In the genomic region with DNA sequence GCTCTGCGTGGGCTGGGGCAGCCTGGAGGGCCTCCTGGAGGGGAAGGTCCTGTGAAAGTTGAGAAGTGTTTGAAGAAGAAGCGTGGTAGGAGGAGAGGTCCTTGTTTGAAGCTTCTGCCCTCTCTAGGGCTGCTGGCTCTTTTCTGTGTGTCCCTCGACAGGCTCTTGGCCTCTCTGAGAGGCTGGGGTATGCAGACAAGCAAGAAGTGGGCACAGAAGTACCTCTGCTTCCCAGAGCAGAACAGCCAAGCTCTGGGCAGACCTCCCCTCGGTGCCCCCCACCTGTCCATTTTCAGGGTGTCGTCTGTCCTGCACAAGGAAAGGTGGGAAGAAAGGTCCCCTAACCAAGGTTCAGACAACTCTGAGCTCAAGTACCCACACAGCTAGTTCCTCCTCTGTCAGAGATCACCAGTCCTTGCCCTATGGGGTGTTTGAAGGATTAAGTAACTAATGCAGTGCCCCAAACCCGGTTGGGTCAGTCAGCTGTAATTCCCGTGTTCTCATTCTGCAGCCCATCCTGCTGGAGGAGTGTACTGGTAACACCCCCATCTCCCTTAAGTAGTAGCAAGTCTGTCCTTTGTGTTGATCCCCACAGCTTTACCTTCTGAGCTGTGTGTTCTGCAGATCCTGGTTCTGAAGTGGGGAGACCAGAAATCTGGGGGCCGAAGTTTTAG, we compare ENCODE assay signal across 9 cellular contexts. TPM values are rescaled to one million over a fixed set of nuclear protein-coding genes. Genes with fewer than 3 reads are reported as not detected.
DNase-seq lines count a peak whose midpoint lies in the region; ATAC-seq, FAIRE-seq and TF ChIP-seq lines count a peak whose summit lies in the region.
"Had no signal": no experiment of that assay in that cellular context is flagged by ENCODE, and none has a peak within 500 bp of the region (broad histone marks: within the 10 kb centered on the region; RNA-seq: fewer than 3 reads in every experiment).

No MANE protein-coding gene starts in this region.

- WGBS in A549 (ENCODE audit: missing lambda C conversion rate), result 55% methylated on average over 8 of the region's 8 CpGs

- H3K9me3 Mint-ChIP-seq in activated T-helper 17 cell treated with anti-CD3 and anti-CD28 coated beads, Interleukin-2, amount 50 U/mL, for 72 hours, result no peaks in the 10 kb centered on the region

- no peaks in the 10 kb centered on the region for H3K27me3 ChIP-seq in mononuclear cell (ENCODE audit: insufficient read depth, low read length)

- no peak for TF ChIP-seq CTCF in A549 (IDR thresholded peaks at IDR 0.05)

- POLR2A ChIA-PET in A549 (lab: Yijun Ruan, JAX), result no interaction called here

- H3K36me3 Mint-ChIP-seq in activated T-helper 17 cell treated with anti-CD3 and anti-CD28 coated beads, Interleukin-2, amount 50 U/mL, for 72 hours (ENCODE audit: low read depth), result peaks cover 89% of the 10 kb centered on the region

- H3K9me3 ChIP-seq in A549 (no peaks in the 10 kb centered on the region), mononuclear cell (ENCODE audit: low read depth, low read length) (no peaks in the 10 kb centered on the region)

- DNase-seq in A549 (ENCODE audit: low read depth in 1 of 2, low spot score in 1 of 2) (no peak), A172 (ENCODE audit: low spot score) (no peak), ecto neural progenitor cell (ENCODE audit: low spot score) (no peak), HUDEP-2 (lab: John Stamatoyannopoulos, UW; ENCODE audit: unreplicated experiment in 76 of 76) (no peak), NCI-H2196 treated with DMSO at 0.1 percent for 48 hours (lab: John Stamatoyannopoulos, UW; ENCODE audit: unreplicated experiment) (no peak)

- no peaks in the 10 kb centered on the region for H3K27me3 Mint-ChIP-seq in activated T-helper 17 cell treated with anti-CD3 and anti-CD28 coated beads, Interleukin-2, amount 50 U/mL, for 72 hours

- TF ChIP-seq POLR2A in A549 (IDR thresholded peaks at IDR 0.05; ENCODE audit: low read length), result no peak
- TF ChIP-seq POLR2A in GM19099 (IDR thresholded peaks at IDR 0.05; ENCODE audit: extremely low read depth, insufficient read length, low read depth), result peak; percentile 55

- no peak for TF ChIP-seq EP300 in A549 (IDR thresholded peaks at IDR 0.05)

- H3K27ac Mint-ChIP-seq in activated T-helper 17 cell treated with anti-CD3 and anti-CD28 coated beads, Interleukin-2, amount 50 U/mL, for 72 hours, result peak overlapping the region; percentile 89

- no peak overlapping the region for H3K4me2 ChIP-seq in A549

- H3K4me3 ChIP-seq in A549 (no peak overlapping the region), mononuclear cell (ENCODE audit: low read length) (peak overlapping the region; percentile 47)

- H3K4me1 ChIP-seq in A549 (peaks cover 29% of the 10 kb centered on the region), mononuclear cell (ENCODE audit: insufficient read depth, low read length) (peaks cover 98% of the 10 kb centered on the region)

- ATAC-seq in A549, result peak; percentile 14 to 20; a peak in 3 of 6 replicates
- no peak for ATAC-seq in activated T-helper 17 cell treated with anti-CD3 and anti-CD28 coated beads, Interleukin-2, amount 50 U/mL, for 72 hours (replicated peaks)

- 0 out of 6 replicates have a peak overlapping the region, but pooled peaks of 1 of the 2 experiments have one; percentile 30 for H3K27ac ChIP-seq in A549

- no peak for FAIRE-seq in A549 (lab: Jason Lieb, UNC)

- H3K4me3 Mint-ChIP-seq in activated T-helper 17 cell treated with anti-CD3 and anti-CD28 coated beads, Interleukin-2, amount 50 U/mL, for 72 hours, result peak overlapping the region; percentile 84

- peaks cover 46% of the 10 kb centered on the region for H3K4me1 Mint-ChIP-seq in activated T-helper 17 cell treated with anti-CD3 and anti-CD28 coated beads, Interleukin-2, amount 50 U/mL, for 72 hours

- no peak for TF ChIP-seq RAD21 in A549 (conservative IDR thresholded peaks at IDR 0.05 in 1 of 2, IDR thresholded peaks at IDR 0.05 in 1 of 2)

- CTCF ChIA-PET in A549 (lab: Yijun Ruan, JAX), result interaction anchor here (0.6 to 66.7 kb wide), 9 partner anchors 3 to 177 kb away, joined by 3 to 1908 read pairs (median 3); partner anchors contain the start of genes CPLX3, CSK, LMAN1L and ULK3

TF ChIP-seq in A549, 52 proteins besides CTCF, POLR2A, EP300 and RAD21:
- TF ChIP-seq MYC (IDR thresholded peaks at IDR 0.05; ENCODE audit: borderline replicate concordance, low read length), result no peak

RNA-seq across cellular contexts. Expression of gene CSK, which starts 6.3 kb away (rescaled TPM):
- polyA plus RNA-seq in A549 (2011; rRNA removed) (17.8 and 22.2 TPM in 2 replicates), A549 (2017; fragmentation: RNase III; extraction: RNeasy Plus Mini Kit Qiagen cat#74134 plus additional on column Dnase treatment) (56.7 to 63.0 TPM (median 61.6 TPM) in 3 replicates)
- polyA plus RNA-seq in A549 (2012; cell fraction: cytosol; rRNA removed), result 55.3 and 62.7 TPM in 2 replicates
- 86.8 and 128 TPM in 2 replicates for polyA plus RNA-seq in A549 (2012; cell fraction: nucleus; rRNA removed)
- 42.9 and 46.8 TPM in 2 replicates for polyA minus RNA-seq in A549 (2011; rRNA and poly(A)+ RNA removed)
- total RNA-seq in activated T-helper 17 cell treated with anti-CD3 and anti-CD28 coated beads, Interleukin-2, amount 50 U/mL, for 72 hours, result 100 to 1,000 TPM; 176 to 316 TPM
- 84.8 TPM for total RNA-seq in mononuclear cell
- 28.3 and 29.8 TPM in 2 replicates for total RNA-seq in A172 (2014; rRNA removed; shearing (Covaris generic))

RNA-seq across cellular contexts. Expression of gene LMAN1L, which starts 24.5 kb away (rescaled TPM):
- polyA plus RNA-seq in A549 (2011; rRNA removed) (not detected in 2 replicates), A549 (2017; fragmentation: RNase III; extraction: RNeasy Plus Mini Kit Qiagen cat#74134 plus additional on column Dnase treatment) (not detected in 3 replicates)
- not detected in 2 replicates for polyA plus RNA-seq in A549 (2012; cell fraction: cytosol; rRNA removed)
- 0.16 and 0.47 TPM in 2 replicates for polyA plus RNA-seq in A549 (2012; cell fraction: nucleus; rRNA removed)
- 0.08 TPM in 1 of 2 replicates, not detected in the other for polyA minus RNA-seq in A549 (2011; rRNA and poly(A)+ RNA removed)
- total RNA-seq in activated T-helper 17 cell treated with anti-CD3 and anti-CD28 coated beads, Interleukin-2, amount 50 U/mL, for 72 hours, result 1 to 10 TPM in 1 of 2 donors, under 1 TPM in 1; 0.82 to 1.6 TPM
- 0.21 TPM for total RNA-seq in mononuclear cell
- not detected in 2 replicates for total RNA-seq in A172 (2014; rRNA removed; shearing (Covaris generic))
- total RNA-seq: M059J had no signal

RNA-seq across cellular contexts. Expression of gene CPLX3, which starts 38.2 kb away (rescaled TPM):
- polyA plus RNA-seq in A549 (2011; rRNA removed), result 0.05 TPM in 1 of 2 replicates, not detected in the other
- polyA plus RNA-seq in A549 (2012; cell fraction: cytosol; rRNA removed), result not detected in 2 replicates
- 0.08 TPM in 1 of 2 replicates, not detected in the other for polyA plus RNA-seq in A549 (2012; cell fraction: nucleus; rRNA removed)
- polyA plus RNA-seq in A549 (2017; fragmentation: RNase III; extraction: RNeasy Plus Mini Kit Qiagen cat#74134 plus additional on column Dnase treatment), result not detected in 3 replicates
- not detected in 2 replicates for polyA minus RNA-seq in A549 (2011; rRNA and poly(A)+ RNA removed)
- total RNA-seq in activated T-helper 17 cell treated with anti-CD3 and anti-CD28 coated beads, Interleukin-2, amount 50 U/mL, for 72 hours, result under 1 TPM; 0.15 to 0.19 TPM
- not detected for total RNA-seq in mononuclear cell
- not detected in 2 replicates for total RNA-seq in A172 (2014; rRNA removed; shearing (Covaris generic))
- total RNA-seq: M059J had no signal

RNA-seq across cellular contexts. Expression of gene CYP1A2, which starts 39.5 kb away (rescaled TPM):
- polyA plus RNA-seq in A549 (2011; rRNA removed) (not detected in 2 replicates), A549 (2017; fragmentation: RNase III; extraction: RNeasy Plus Mini Kit Qiagen cat#74134 plus additional on column Dnase treatment) (not detected in 3 replicates)
- polyA plus RNA-seq in A549 (2012; cell fraction: cytosol; rRNA removed), result not detected in 2 replicates
- not detected in 2 replicates for polyA plus RNA-seq in A549 (2012; cell fraction: nucleus; rRNA removed)
- polyA minus RNA-seq in A549 (2011; rRNA and poly(A)+ RNA removed), result not detected in 2 replicates
- total RNA-seq in activated T-helper 17 cell treated with anti-CD3 and anti-CD28 coated beads, Interleukin-2, amount 50 U/mL, for 72 hours, result not detected
- not detected for total RNA-seq in mononuclear cell
- total RNA-seq in A172 (2014; rRNA removed; shearing (Covaris generic)), result not detected in 2 replicates
- total RNA-seq: M059J had no signal

RNA-seq across cellular contexts. Expression of gene ULK3, which starts 54.8 kb away (rescaled TPM):
- polyA plus RNA-seq in A549 (2011; rRNA removed) (48.9 and 58.4 TPM in 2 replicates), A549 (2017; fragmentation: RNase III; extraction: RNeasy Plus Mini Kit Qiagen cat#74134 plus additional on column Dnase treatment) (23.0 to 28.1 TPM (median 28.0 TPM) in 3 replicates)
- polyA plus RNA-seq in A549 (2012; cell fraction: cytosol; rRNA removed), result 42.6 and 54.4 TPM in 2 replicates
- polyA plus RNA-seq in A549 (2012; cell fraction: nucleus; rRNA removed), result 338 and 363 TPM in 2 replicates
- 35.4 and 62.0 TPM in 2 replicates for polyA minus RNA-seq in A549 (2011; rRNA and poly(A)+ RNA removed)
- 10 to 100 TPM; 44.1 to 46.7 TPM for total RNA-seq in activated T-helper 17 cell treated with anti-CD3 and anti-CD28 coated beads, Interleukin-2, amount 50 U/mL, for 72 hours
- total RNA-seq in mononuclear cell, result 25.6 TPM
- 35.9 and 40.1 TPM in 2 replicates for total RNA-seq in A172 (2014; rRNA removed; shearing (Covaris generic))
